Comparison of ENCODE assay signal across 4 cellular contexts in the genomic region with DNA sequence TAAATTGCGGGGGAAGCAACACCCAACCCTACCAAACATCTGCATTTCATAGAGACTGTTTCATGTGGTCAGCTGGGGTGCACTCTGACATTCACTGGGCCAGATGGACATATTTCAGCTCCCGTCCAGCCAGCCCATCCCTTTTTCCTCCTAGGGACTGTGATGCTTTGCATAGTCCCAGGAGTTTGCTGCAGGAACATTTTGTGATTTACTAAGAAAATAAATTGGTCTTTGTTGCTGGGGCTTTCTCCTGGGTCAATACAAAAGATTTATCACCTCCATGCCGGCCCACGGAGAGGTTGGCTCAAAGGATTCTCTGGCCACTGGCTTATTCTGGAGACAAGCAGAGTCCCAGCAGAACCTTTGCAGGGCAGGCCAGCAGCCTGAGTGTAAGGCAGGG. TPM values are rescaled to one million over a fixed set of nuclear protein-coding genes. Genes with fewer than 3 reads are reported as not detected.
"Had no signal": no experiment of that assay in that cellular context is flagged by ENCODE, and none has a peak within 500 bp of the region (broad histone marks: within the 10 kb centered on the region; RNA-seq: fewer than 3 reads in every experiment).

No MANE protein-coding gene starts in this region.

RNA-seq across cellular contexts. Expression of a gene that starts 46.0 kb away (rescaled TPM):
- total RNA-seq: osteoblast had no signal
- polyA plus RNA-seq: heart left ventricle, neural cell, right cardiac atrium had no signal
